Comparison of ENCODE assay signal across 8 cellular contexts in genomic region chr6:170294813-170295518, GRCh38. TPM values are rescaled to one million over a fixed set of nuclear protein-coding genes. Genes with fewer than 3 reads are reported as not detected.
DNase-seq lines count a peak whose midpoint lies in the region; ATAC-seq and TF ChIP-seq lines count a peak whose summit lies in the region.

No MANE protein-coding gene starts in this region.

- H3K27me3 Mint-ChIP-seq in Calu3 (ENCODE audit: unreplicated experiment) (peaks cover 87% of the 10 kb centered on the region), neural progenitor cell (ENCODE audit: insufficient read depth, low read depth) (peaks cover 22% of the 10 kb centered on the region)
- H3K27me3 Mint-ChIP-seq in dendritic cell treated with granulocyte-macrophage colony-stimulating factor and Interleukin-4, amounts not matched to agents 40 ng/mL and 50 ng/mL, for 4 days = peaks cover 95% of the 10 kb centered on the region

- no peak for TF ChIP-seq CTCF in Calu3 (IDR thresholded peaks at IDR 0.05; ENCODE audit: unreplicated experiment)
- TF ChIP-seq CTCF in neural progenitor cell (IDR thresholded peaks at IDR 0.05) = no peak

- H3K4me2 ChIP-seq in neural progenitor cell = peak overlapping the region; percentile 100

- peaks cover 6% of the 10 kb centered on the region for H4K20me1 ChIP-seq in neural progenitor cell (ENCODE audit: low read depth)

- CTCF ChIA-PET in Calu3 (lab: Charles Lee) = no interaction called here

- no peak overlapping the region for H2AFZ ChIP-seq in neural progenitor cell (replicated peaks)

- no peak overlapping the region for H3K9ac ChIP-seq in neural progenitor cell

- H3K4me3 Mint-ChIP-seq in Calu3 (ENCODE audit: low read depth, unreplicated experiment) (peak overlapping the region; percentile 62), neural progenitor cell (peak overlapping the region; percentile 96)
- H3K4me3 Mint-ChIP-seq in dendritic cell treated with granulocyte-macrophage colony-stimulating factor and Interleukin-4, amounts not matched to agents 40 ng/mL and 50 ng/mL, for 4 days = peak overlapping the region; percentile 81

- H3K4me1 ChIP-seq in neural progenitor cell = peaks cover 64% of the 10 kb centered on the region

- H3K36me3 ChIP-seq in neural progenitor cell = no peaks in the 10 kb centered on the region

- H3K27me3 ChIP-seq in neural progenitor cell = peaks cover 27% of the 10 kb centered on the region

- no peak overlapping the region for H3K27ac ChIP-seq in neural progenitor cell

- no peaks in the 10 kb centered on the region for H3K9me3 ChIP-seq in neural progenitor cell (ENCODE audit: low read depth)

- peak overlapping the region; percentile 94 for H3K4me3 ChIP-seq in neural progenitor cell

- peaks cover 6% of the 10 kb centered on the region for H3K79me2 ChIP-seq in neural progenitor cell (ENCODE audit: low read depth)

- intact Hi-C loops in Calu3 (cut with micrococcal nuclease; ENCODE audit: unreplicated experiment) = loop anchor here (5.0 to 10.0 kb wide), 2 partner anchors 230 to 463 kb away; no protein-coding TSS in a partner anchor
- intact Hi-C loops in dendritic cell treated with granulocyte-macrophage colony-stimulating factor and Interleukin-4, amounts not matched to agents 40 ng/mL and 50 ng/mL, for 4 days (cut with micrococcal nuclease) = loop anchor here (10.0 kb wide), 1 partner anchor 300 kb away; no protein-coding TSS in a partner anchor

- no TSS peak for BruUV-seq in Calu3 (replicated peaks; lab: Mats Ljungman, UMichigan)

- no peaks in the 10 kb centered on the region for H3K9me3 Mint-ChIP-seq in Calu3 (ENCODE audit: low read depth, unreplicated experiment)
- no peaks in the 10 kb centered on the region for H3K9me3 Mint-ChIP-seq in dendritic cell treated with granulocyte-macrophage colony-stimulating factor and Interleukin-4, amounts not matched to agents 40 ng/mL and 50 ng/mL, for 4 days
- H3K9me3 Mint-ChIP-seq in neural progenitor cell = peaks cover 3% of the 10 kb centered on the region

- H3K36me3 Mint-ChIP-seq in Calu3 (ENCODE audit: insufficient read depth, unreplicated experiment) = peaks cover 11% of the 10 kb centered on the region
- H3K36me3 Mint-ChIP-seq in dendritic cell treated with granulocyte-macrophage colony-stimulating factor and Interleukin-4, amounts not matched to agents 40 ng/mL and 50 ng/mL, for 4 days (ENCODE audit: low read depth) = peaks cover 5% of the 10 kb centered on the region
- peaks cover 3% of the 10 kb centered on the region for H3K36me3 Mint-ChIP-seq in neural progenitor cell

- no peak overlapping the region for H3K27ac Mint-ChIP-seq in Calu3 (ENCODE audit: unreplicated experiment)
- no peak overlapping the region for H3K27ac Mint-ChIP-seq in dendritic cell treated with granulocyte-macrophage colony-stimulating factor and Interleukin-4, amounts not matched to agents 40 ng/mL and 50 ng/mL, for 4 days
- H3K27ac Mint-ChIP-seq in neural progenitor cell = peak overlapping the region; percentile 90

- peaks cover 10% of the 10 kb centered on the region for H3K4me1 Mint-ChIP-seq in Calu3 (ENCODE audit: low read depth, unreplicated experiment)
- H3K4me1 Mint-ChIP-seq in dendritic cell treated with granulocyte-macrophage colony-stimulating factor and Interleukin-4, amounts not matched to agents 40 ng/mL and 50 ng/mL, for 4 days (ENCODE audit: low read depth) = peaks cover 62% of the 10 kb centered on the region
- H3K4me1 Mint-ChIP-seq in neural progenitor cell = peaks cover 63% of the 10 kb centered on the region

- H3F3A ChIP-seq in neural progenitor cell (ENCODE audit: low read depth) = peaks cover 85% of the 10 kb centered on the region

- DNase-seq in Calu3 (no peak), neural progenitor cell (ENCODE audit: low spot score) (no peak), DMS153 treated with DMSO at 0.1 percent for 48 hours (lab: John Stamatoyannopoulos, UW; ENCODE audit: unreplicated experiment) (no peak), NCI-H187 treated with DMSO at 0.1 percent for 48 hours (lab: John Stamatoyannopoulos, UW) (no peak)

- peak; percentile 2 for ATAC-seq in HG03432 (IDR thresholded peaks at IDR 0.05; ENCODE audit: unreplicated experiment)
- ATAC-seq in GM18520 (IDR thresholded peaks at IDR 0.05; ENCODE audit: unreplicated experiment) = no peak
- no peak for ATAC-seq in GM18909 (IDR thresholded peaks at IDR 0.05; ENCODE audit: poor library complexity, unreplicated experiment)

RNA-seq across cellular contexts. Expression of gene DLL1, which starts 4.1 kb away (rescaled TPM):
- 0.12 and 0.14 TPM in 2 replicates for total RNA-seq in Calu3 (2022)
- 35.9 and 91.8 TPM in 2 replicates for total RNA-seq in neural progenitor cell (ENCODE audit: low replicate concordance)

RNA-seq across cellular contexts. Expression of gene FAM120B, which starts 11.6 kb away (rescaled TPM):
- 13.2 and 13.9 TPM in 2 replicates for total RNA-seq in Calu3 (2022)
- total RNA-seq in neural progenitor cell (ENCODE audit: low replicate concordance) = 19.7 and 20.3 TPM in 2 replicates

Comparison
In these comparisons a context has a peak if more than half of its experiments do, and no peak if none do; other contexts are left out.
1. RNA of gene DLL1, which starts 4.1 kb away (total RNA-seq): 35.9 to 91.8 TPM in neural progenitor cell; 0.12 to 0.14 TPM in Calu3; every median in the first group is over 10 times any median in the second.
2. Peak in every context shown above with its lines, with median percentiles within 50 percentile points of each other: H3K4me3 Mint-ChIP-seq.